Comparison of ENCODE assay signal across 8 cellular contexts in the genomic region with DNA sequence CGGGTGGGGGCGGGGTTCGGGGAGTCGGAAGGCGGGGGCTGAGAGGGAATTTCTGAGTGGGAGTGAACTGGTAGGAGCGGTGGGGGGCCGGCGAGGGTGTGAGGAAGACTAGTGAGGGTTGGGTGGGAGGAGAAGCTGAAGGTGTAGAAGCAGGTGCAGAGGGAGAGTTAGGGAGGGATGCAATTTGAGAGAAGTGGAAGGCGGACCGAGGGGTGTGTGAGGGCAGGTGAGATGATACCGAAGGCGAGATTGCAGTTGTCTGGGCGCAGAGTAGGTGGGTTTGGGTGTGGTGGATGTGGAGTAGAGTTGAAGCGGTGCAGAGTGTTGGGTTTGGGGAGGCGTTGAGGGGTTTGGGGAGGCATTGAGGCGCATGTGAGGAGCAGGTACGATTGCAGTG. TPM values are rescaled to one million over a fixed set of nuclear protein-coding genes. Genes with fewer than 3 reads are reported as not detected.
DNase-seq lines count a peak whose midpoint lies in the region; ATAC-seq and TF ChIP-seq lines count a peak whose summit lies in the region.

No MANE protein-coding gene starts in this region.

- peak overlapping the region; percentile 63 for H3K27ac Mint-ChIP-seq in WTC11

- DNase-seq in heart left ventricle (no peak), left cardiac atrium (no peak), WTC11 (ENCODE audit: low spot score) (no peak), suprapubic skin (ENCODE audit: low spot score in 2 of 2) (no peak), COLO829 (ENCODE audit: low spot score) (no peak)

- no peaks in the 10 kb centered on the region for H3K36me3 ChIP-seq in heart left ventricle
- H3K36me3 ChIP-seq in iPS-20b (ENCODE audit: insufficient read depth, low read depth, low read length): no peaks in the 10 kb centered on the region
- no peaks in the 10 kb centered on the region for H3K36me3 ChIP-seq in suprapubic skin

- 7 to 14% (median 10%) methylated on average over 17 of the region's 17 CpGs for WGBS in heart left ventricle, 4 donors
- 6% methylated on average over 16 of the region's 17 CpGs for WGBS in suprapubic skin

- no peaks in the 10 kb centered on the region for H3K27me3 Mint-ChIP-seq in WTC11 (ENCODE audit: low read depth)

- H3K4me3 ChIP-seq in heart left ventricle (peak overlapping the region; percentile 29 to 99 (median 86)), iPS-20b (ENCODE audit: low read length) (peak overlapping the region; percentile 84), suprapubic skin (peak overlapping the region; percentile 70)

- H3K4me1 Mint-ChIP-seq in WTC11: peaks cover 46% of the 10 kb centered on the region

- peak overlapping the region in 9 of 12 donors; percentile 42 to 100 (median 99) for H3K27ac ChIP-seq in heart left ventricle
- H3K27ac ChIP-seq in iPS-20b (ENCODE audit: low read length): no peak overlapping the region
- peak overlapping the region; percentile 96 for H3K27ac ChIP-seq in suprapubic skin

- CTCF ChIA-PET in WTC11 (lab: Charles Lee): interaction anchor here (1.0 to 1.4 kb wide), 3 partner anchors 408 to 543 kb away, joined by 3 to 7 read pairs (median 5); a partner anchor contains a TSS

- H3K9ac ChIP-seq in iPS-20b (ENCODE audit: low read depth, low read length): peak overlapping the region; percentile 60; the same call in 1 of the 2 replicates

- TF ChIP-seq CTCF in heart left ventricle (IDR thresholded peaks at IDR 0.05) (no peak), WTC11 (IDR thresholded peaks at IDR 0.05) (no peak), suprapubic skin (IDR thresholded peaks at IDR 0.05) (no peak)

- TF ChIP-seq POLR2A in heart left ventricle (IDR thresholded peaks at IDR 0.05): no peak
- TF ChIP-seq POLR2A in suprapubic skin (IDR thresholded peaks at IDR 0.05): no peak

- H3K27me3 ChIP-seq in heart left ventricle (no peaks in the 10 kb centered on the region), iPS-20b (ENCODE audit: insufficient read depth, low read length) (no peaks in the 10 kb centered on the region), suprapubic skin (no peaks in the 10 kb centered on the region)

- H3K36me3 Mint-ChIP-seq in WTC11: 0 out of 2 replicates have a peak, but pooled peaks cover 3% of the 10 kb centered on the region

- no peak for TF ChIP-seq EP300 in suprapubic skin (IDR thresholded peaks at IDR 0.05)

- intact Hi-C loops in heart left ventricle (cut with DNase I) (loop anchor here in 8 of 10 donors (5.0 to 10.0 kb wide), 8 partner anchors 158 to 1052 kb away; a partner anchor contains a TSS), left cardiac atrium (cut with DNase I) (loop anchor here in 1 of 2 donors (10.0 kb wide), 2 partner anchors 232 to 278 kb away; a partner anchor contains a TSS)

- POLR2A ChIA-PET in WTC11 (lab: Charles Lee): interaction anchor here (0.5 kb wide), 1 partner anchor 89 kb away, joined by 3 read pairs; no protein-coding TSS in a partner anchor

- peak overlapping the region; percentile 93 for H3K4me3 Mint-ChIP-seq in WTC11

- H3K9me3 ChIP-seq in heart left ventricle: no peaks in the 10 kb centered on the region
- no peaks in the 10 kb centered on the region for H3K9me3 ChIP-seq in iPS-20b (ENCODE audit: insufficient read depth, low read depth, low read length)
- H3K9me3 ChIP-seq in suprapubic skin: no peaks in the 10 kb centered on the region

- peaks cover 0 to 54% (median 33%) of the 10 kb centered on the region in 12 donors for H3K4me1 ChIP-seq in heart left ventricle
- peaks cover 6% of the 10 kb centered on the region for H3K4me1 ChIP-seq in iPS-20b (ENCODE audit: insufficient read depth, low read length)
- H3K4me1 ChIP-seq in suprapubic skin: peaks cover 43% of the 10 kb centered on the region

- ATAC-seq in heart left ventricle: no peak
- no peak for ATAC-seq in left cardiac atrium
- no peak for ATAC-seq in WTC11
- no peak for ATAC-seq in HG02870 (IDR thresholded peaks at IDR 0.05; ENCODE audit: unreplicated experiment)
- ATAC-seq in GM18868 (IDR thresholded peaks at IDR 0.05; ENCODE audit: unreplicated experiment): no peak

- no peaks in the 10 kb centered on the region for H3K9me3 Mint-ChIP-seq in WTC11

TF ChIP-seq in WTC11, 78 proteins besides CTCF, POLR2A, EP300 and RAD21 (continues in another document):
- no peak for TF ChIP-seq ZNF219 (CRISPR knock-in tag; IDR thresholded peaks at IDR 0.05; ENCODE audit: borderline replicate concordance)
- TF ChIP-seq, protein P1, sequence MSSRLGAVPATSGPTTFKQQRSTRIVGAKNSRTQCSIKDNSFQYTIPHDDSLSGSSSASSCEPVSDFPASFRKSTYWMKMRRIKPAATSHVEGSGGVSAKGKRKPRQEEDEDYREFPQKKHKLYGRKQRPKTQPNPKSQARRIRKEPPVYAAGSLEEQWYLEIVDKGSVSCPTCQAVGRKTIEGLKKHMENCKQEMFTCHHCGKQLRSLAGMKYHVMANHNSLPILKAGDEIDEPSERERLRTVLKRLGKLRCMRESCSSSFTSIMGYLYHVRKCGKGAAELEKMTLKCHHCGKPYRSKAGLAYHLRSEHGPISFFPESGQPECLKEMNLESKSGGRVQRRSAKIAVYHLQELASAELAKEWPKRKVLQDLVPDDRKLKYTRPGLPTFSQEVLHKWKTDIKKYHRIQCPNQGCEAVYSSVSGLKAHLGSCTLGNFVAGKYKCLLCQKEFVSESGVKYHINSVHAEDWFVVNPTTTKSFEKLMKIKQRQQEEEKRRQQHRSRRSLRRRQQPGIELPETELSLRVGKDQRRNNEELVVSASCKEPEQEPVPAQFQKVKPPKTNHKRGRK (CRISPR knock-in tag; IDR thresholded peaks at IDR 0.05; ENCODE audit: borderline replicate concordance): no peak
- TF ChIP-seq ZNF317 (CRISPR knock-in tag; IDR thresholded peaks at IDR 0.05; ENCODE audit: borderline replicate concordance, low read depth): no peak
- TF ChIP-seq, protein P2, sequence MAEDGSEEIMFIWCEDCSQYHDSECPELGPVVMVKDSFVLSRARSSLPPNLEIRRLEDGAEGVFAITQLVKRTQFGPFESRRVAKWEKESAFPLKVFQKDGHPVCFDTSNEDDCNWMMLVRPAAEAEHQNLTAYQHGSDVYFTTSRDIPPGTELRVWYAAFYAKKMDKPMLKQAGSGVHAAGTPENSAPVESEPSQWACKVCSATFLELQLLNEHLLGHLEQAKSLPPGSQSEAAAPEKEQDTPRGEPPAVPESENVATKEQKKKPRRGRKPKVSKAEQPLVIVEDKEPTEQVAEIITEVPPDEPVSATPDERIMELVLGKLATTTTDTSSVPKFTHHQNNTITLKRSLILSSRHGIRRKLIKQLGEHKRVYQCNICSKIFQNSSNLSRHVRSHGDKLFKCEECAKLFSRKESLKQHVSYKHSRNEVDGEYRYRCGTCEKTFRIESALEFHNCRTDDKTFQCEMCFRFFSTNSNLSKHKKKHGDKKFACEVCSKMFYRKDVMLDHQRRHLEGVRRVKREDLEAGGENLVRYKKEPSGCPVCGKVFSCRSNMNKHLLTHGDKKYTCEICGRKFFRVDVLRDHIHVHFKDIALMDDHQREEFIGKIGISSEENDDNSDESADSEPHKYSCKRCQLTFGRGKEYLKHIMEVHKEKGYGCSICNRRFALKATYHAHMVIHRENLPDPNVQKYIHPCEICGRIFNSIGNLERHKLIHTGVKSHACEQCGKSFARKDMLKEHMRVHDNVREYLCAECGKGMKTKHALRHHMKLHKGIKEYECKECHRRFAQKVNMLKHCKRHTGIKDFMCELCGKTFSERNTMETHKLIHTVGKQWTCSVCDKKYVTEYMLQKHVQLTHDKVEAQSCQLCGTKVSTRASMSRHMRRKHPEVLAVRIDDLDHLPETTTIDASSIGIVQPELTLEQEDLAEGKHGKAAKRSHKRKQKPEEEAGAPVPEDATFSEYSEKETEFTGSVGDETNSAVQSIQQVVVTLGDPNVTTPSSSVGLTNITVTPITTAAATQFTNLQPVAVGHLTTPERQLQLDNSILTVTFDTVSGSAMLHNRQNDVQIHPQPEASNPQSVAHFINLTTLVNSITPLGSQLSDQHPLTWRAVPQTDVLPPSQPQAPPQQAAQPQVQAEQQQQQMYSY (CRISPR knock-in tag; IDR thresholded peaks at IDR 0.05): no peak
- TF ChIP-seq, protein P3, sequence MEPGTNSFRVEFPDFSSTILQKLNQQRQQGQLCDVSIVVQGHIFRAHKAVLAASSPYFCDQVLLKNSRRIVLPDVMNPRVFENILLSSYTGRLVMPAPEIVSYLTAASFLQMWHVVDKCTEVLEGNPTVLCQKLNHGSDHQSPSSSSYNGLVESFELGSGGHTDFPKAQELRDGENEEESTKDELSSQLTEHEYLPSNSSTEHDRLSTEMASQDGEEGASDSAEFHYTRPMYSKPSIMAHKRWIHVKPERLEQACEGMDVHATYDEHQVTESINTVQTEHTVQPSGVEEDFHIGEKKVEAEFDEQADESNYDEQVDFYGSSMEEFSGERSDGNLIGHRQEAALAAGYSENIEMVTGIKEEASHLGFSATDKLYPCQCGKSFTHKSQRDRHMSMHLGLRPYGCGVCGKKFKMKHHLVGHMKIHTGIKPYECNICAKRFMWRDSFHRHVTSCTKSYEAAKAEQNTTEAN (CRISPR knock-in tag; IDR thresholded peaks at IDR 0.05): no peak
- no peak for TF ChIP-seq SMAD3 (CRISPR knock-in tag; IDR thresholded peaks at IDR 0.05; ENCODE audit: borderline replicate concordance)
- no peak for TF ChIP-seq ZNF416 (CRISPR knock-in tag; IDR thresholded peaks at IDR 0.05)
- no peak for TF ChIP-seq PRRX2 (CRISPR knock-in tag; IDR thresholded peaks at IDR 0.05)
- TF ChIP-seq ATF1 (CRISPR knock-in tag; IDR thresholded peaks at IDR 0.05): no peak
- no peak for TF ChIP-seq IRF2 (CRISPR knock-in tag; IDR thresholded peaks at IDR 0.05; ENCODE audit: borderline replicate concordance, low read depth)
- TF ChIP-seq FOXP1 (CRISPR knock-in tag; IDR thresholded peaks at IDR 0.05; ENCODE audit: borderline replicate concordance): no peak
- TF ChIP-seq NR1H2 (CRISPR knock-in tag; IDR thresholded peaks at IDR 0.05): no peak
- TF ChIP-seq KAT7 (CRISPR knock-in tag; IDR thresholded peaks at IDR 0.05; ENCODE audit: borderline replicate concordance): no peak
- TF ChIP-seq, protein P4, sequence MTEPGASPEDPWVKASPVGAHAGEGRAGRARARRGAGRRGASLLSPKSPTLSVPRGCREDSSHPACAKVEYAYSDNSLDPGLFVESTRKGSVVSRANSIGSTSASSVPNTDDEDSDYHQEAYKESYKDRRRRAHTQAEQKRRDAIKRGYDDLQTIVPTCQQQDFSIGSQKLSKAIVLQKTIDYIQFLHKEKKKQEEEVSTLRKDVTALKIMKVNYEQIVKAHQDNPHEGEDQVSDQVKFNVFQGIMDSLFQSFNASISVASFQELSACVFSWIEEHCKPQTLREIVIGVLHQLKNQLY (CRISPR knock-in tag; IDR thresholded peaks at IDR 0.05): no peak
- TF ChIP-seq ZNF121 (CRISPR knock-in tag; IDR thresholded peaks at IDR 0.05): no peak

RNA-seq across cellular contexts. Expression of a gene that starts 0.6 kb away (rescaled TPM):
- total RNA-seq in heart left ventricle (10 to 100 TPM; 36.8 to 61.3 (median 46.9) TPM), left cardiac atrium (10 to 100 TPM; 25.2 to 37.0 TPM), WTC11 (2021) (18.5 to 24.2 TPM (median 19.8 TPM) in 3 replicates), suprapubic skin (10 to 100 TPM; 34.2 to 84.2 (median 47.3) TPM)
- polyA plus RNA-seq in heart left ventricle: 10 to 100 TPM; 10.4 to 11.4 TPM
